Comparison of ENCODE assay signal across 25 cellular contexts in the genomic region with DNA sequence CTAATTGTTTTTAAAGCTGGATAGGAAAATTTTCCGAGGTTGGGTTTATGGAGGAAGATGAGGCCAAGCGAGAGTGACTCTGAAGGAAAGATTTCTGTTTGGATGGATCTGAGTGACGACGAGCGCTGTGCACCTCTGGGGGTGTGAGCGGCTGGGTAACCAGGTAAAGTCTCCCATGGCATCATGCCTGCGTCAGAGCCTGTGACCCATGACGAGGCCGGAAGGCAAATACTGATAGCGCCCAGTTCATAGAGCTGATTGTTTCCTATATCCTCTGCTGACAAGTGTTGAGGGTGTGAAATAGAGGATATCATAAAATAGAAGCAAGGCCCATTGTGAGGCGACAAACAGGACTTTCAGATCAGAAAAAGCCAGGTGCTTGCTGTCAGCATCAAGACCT. TPM values are rescaled to one million over a fixed set of nuclear protein-coding genes. Genes with fewer than 3 reads are reported as not detected.
A peak's percentile ranks its signal among the peaks of the same experiment; 100 is the strongest.
DNase-seq lines count a peak whose midpoint lies in the region; ATAC-seq and TF ChIP-seq lines count a peak whose summit lies in the region.
"Had no signal": no experiment of that assay in that cellular context is flagged by ENCODE, and none has a peak within 500 bp of the region (broad histone marks: within the 10 kb centered on the region; RNA-seq: fewer than 3 reads in every experiment).

No MANE protein-coding gene starts in this region.

- peaks cover 71% of the 10 kb centered on the region for H3K27me3 ChIP-seq in left ventricle myocardium inferior (ENCODE audit: low read depth)
- H3K27me3 ChIP-seq: SJSA1 had no signal

- intact Hi-C loops in cardiac septum (cut with DNase I) (no loop called here), left ventricle myocardium inferior (cut with micrococcal nuclease) (no loop called here), posterior vena cava (cut with DNase I) (no loop called here)

- DNase-seq in cardiac septum (ENCODE audit: low spot score) (peak; percentile 26), left ventricle myocardium inferior (no peak), islet precursor cell (peak; percentile 20), posterior vena cava (ENCODE audit: low spot score) (peak; percentile 42), GM10248 (ENCODE audit: extremely low spot score) (no peak), NCI-H510A (lab: John Stamatoyannopoulos, UW) (no peak), cortex of kidney (lab: John Stamatoyannopoulos, UW) (no peak)
- DNase-seq: ACHN; C1 segment of cervical spinal cord; CD8-positive, alpha-beta T cell; DMS153; GOT3; KBM-7; NCI-H1105; NCI-H146; NCI-H2029; NCI-H2227 treated with DMSO at 0.1 percent for 48 hours; NCI-H510A treated with DMSO at 0.1 percent for 48 hours; NCI-H748 treated with DMSO at 0.1 percent for 48 hours had no signal

- no peaks in the 10 kb centered on the region for H3K36me3 ChIP-seq in left ventricle myocardium inferior
- H3K36me3 ChIP-seq: SJSA1 had no signal

- ATAC-seq in GM19023 (IDR thresholded peaks at IDR 0.05; ENCODE audit: unreplicated experiment): no peak
- ATAC-seq: CD8-positive, alpha-beta T cell; HCT116; HepG2 had no signal

- no peak overlapping the region for H3K27ac ChIP-seq in left ventricle myocardium inferior (replicated peaks)
- H3K27ac ChIP-seq: 22Rv1, HL-60, SJSA1 had no signal

- H3K4me1 ChIP-seq in left ventricle myocardium inferior: no peaks in the 10 kb centered on the region

- no peaks in the 10 kb centered on the region for H3K9me3 ChIP-seq in left ventricle myocardium inferior (replicated peaks)
- H3K9me3 ChIP-seq: SJSA1 had no signal

- TF ChIP-seq CTCF in left ventricle myocardium inferior (IDR thresholded peaks at IDR 0.05; ENCODE audit: borderline replicate concordance) (no peak), GM10248 (IDR thresholded peaks at IDR 0.05; ENCODE audit: control extremely low read depth, extremely low read depth, low read depth, missing control alignments) (no peak)

- CTCF ChIA-PET in GM10248 (lab: Yijun Ruan, JAX): interaction anchor here (1.0 to 1.2 kb wide), 2 partner anchors 19 to 26 kb away, joined by 3 read pairs; no protein-coding TSS in a partner anchor

- H3K4me3 ChIP-seq in left ventricle myocardium inferior: no peak overlapping the region
- H3K4me3 ChIP-seq: SJSA1 had no signal

- POLR2A ChIA-PET in GM10248 (lab: Yijun Ruan, JAX): no interaction called here

RNA-seq across cellular contexts. Expression of a gene that starts 33.7 kb away (rescaled TPM):
- 30.2 TPM for total RNA-seq in cardiac septum
- 35.7 TPM for total RNA-seq in left ventricle myocardium inferior
- total RNA-seq in posterior vena cava: 10 to 100 TPM; 29.6 to 31.3 TPM

Comparison
In these comparisons a context has a peak if more than half of its experiments do, and no peak if none do; other contexts are left out.
1. DNase-seq: peak in cardiac septum (single experiment), islet precursor cell (single experiment) and posterior vena cava (single experiment); none in left ventricle myocardium inferior (single experiment), GM10248 (single experiment), NCI-H510A (single experiment) and cortex of kidney (single experiment).